ENCODE assay signal across 17 cellular contexts in genomic region chr2:44351088-44351487, GRCh38. TPM values are rescaled to one million over a fixed set of nuclear protein-coding genes. Genes with fewer than 3 reads are reported as not detected.
DNase-seq lines count a peak whose midpoint lies in the region; ATAC-seq and TF ChIP-seq lines count a peak whose summit lies in the region.
"Had no signal": no experiment of that assay in that cellular context is flagged by ENCODE, and none has a peak within 500 bp of the region (broad histone marks: within the 10 kb centered on the region; RNA-seq: fewer than 3 reads in every experiment).

No MANE protein-coding gene starts in this region.

- no peaks in the 10 kb centered on the region for H3K9me3 ChIP-seq in aorta (ENCODE audit: control insufficient read depth, low read length)
- H3K9me3 ChIP-seq: prostate gland, thyroid gland had no signal

- H3K27me3 ChIP-seq in aorta (ENCODE audit: control insufficient read depth in 1 of 2, insufficient read depth in 2 of 2, low read length in 1 of 2) = no peaks in the 10 kb centered on the region
- H3K27me3 ChIP-seq: thyroid gland had no signal

- 8 to 16% methylated on average over 4 of the region's 4 CpGs for WGBS in aorta, 2 donors

- peak; percentile 27 for DNase-seq in M059J (ENCODE audit: low read depth)
- DNase-seq in coronary artery (ENCODE audit: low spot score) = no peak
- DNase-seq in iris pigment epithelial cell (ENCODE audit: low read depth) = peak; percentile 53
- DNase-seq in aorta = peak; percentile 58 to 77
- DNase-seq in activated T-cell treated with anti-CD3 and anti-CD28 coated beads, Interleukin-2, amount 50 U/mL, for 48 hours = no peak
- no peak for DNase-seq in DMS 273 (lab: John Stamatoyannopoulos, UW; ENCODE audit: unreplicated experiment)
- DNase-seq: activated CD4-positive, alpha-beta T cell treated with anti-CD3 and anti-CD28 coated beads for 36 hours; activated T-cell treated with anti-CD3 and anti-CD28 coated beads, Interleukin-2, amount 50 U/mL, for 72 hours; anterior cingulate cortex; CD8-positive, alpha-beta memory T cell; effector CD8-positive, alpha-beta T cell; NCI-H2081 treated with DMSO at 0.1 percent for 48 hours; NCI-H748 treated with DMSO at 0.1 percent for 48 hours; thyroid gland had no signal

- H3K4me3 ChIP-seq in coronary artery (no peak overlapping the region), aorta (ENCODE audit: low read length in 2 of 2) (no peak overlapping the region)
- H3K4me3 ChIP-seq: prostate gland, thyroid gland had no signal

- TF ChIP-seq CTCF in coronary artery (IDR thresholded peaks at IDR 0.05) = no peak

- H3K4me1 ChIP-seq in aorta (ENCODE audit: control insufficient read depth in 1 of 2, insufficient read depth in 2 of 2, low read length in 2 of 2) = peaks cover 7 to 11% of the 10 kb centered on the region in 2 donors
- H3K4me1 ChIP-seq: prostate gland had no signal

- intact Hi-C loops in aorta (cut with DNase I) = no loop called here

- no peaks in the 10 kb centered on the region for H3K36me3 ChIP-seq in aorta (ENCODE audit: control insufficient read depth in 1 of 2, insufficient read depth in 2 of 2, low read length in 1 of 2)
- H3K36me3 ChIP-seq: prostate gland, thyroid gland had no signal

- H3K27ac ChIP-seq in coronary artery (peak overlapping the region; percentile 60 to 68), aorta (ENCODE audit: low read depth in 1 of 2, low read length in 2 of 2) (peak overlapping the region; percentile 57 to 64)
- H3K27ac ChIP-seq: prostate gland, RWPE1 had no signal

- ATAC-seq in aorta (ENCODE audit: low FRiP score) = peak; percentile 35
- ATAC-seq in GM19324 (IDR thresholded peaks at IDR 0.05; ENCODE audit: low FRiP score, unreplicated experiment) = no peak
- ATAC-seq: activated CD4-positive, alpha-beta T cell treated with anti-CD3 and anti-CD28 coated beads for 36 hours; activated T-cell treated with anti-CD3 and anti-CD28 coated beads, Interleukin-2, amount 50 U/mL, for 72 hours had no signal

RNA-seq across cellular contexts. Expression of gene PREPL, which starts 10.2 kb away (rescaled TPM):
- 23.8 and 31.2 TPM in 2 replicates for total RNA-seq in M059J (2014; rRNA removed; shearing (Covaris generic))
- total RNA-seq in aorta = 10 to 100 TPM; 49.8 to 60.3 TPM
- 10 to 100 TPM; 17.2 to 32.4 TPM for polyA plus RNA-seq in aorta

RNA-seq across cellular contexts. Expression of gene CAMKMT, which starts 10.7 kb away (rescaled TPM):
- total RNA-seq in M059J (2014; rRNA removed; shearing (Covaris generic)) = 3.4 and 6.2 TPM in 2 replicates
- total RNA-seq in aorta = 10 to 100 TPM; 14.1 to 15.2 TPM
- 1 to 10 TPM; 3.1 to 9.8 TPM for polyA plus RNA-seq in aorta

Comparison
In these comparisons a context has a peak if more than half of its experiments do, and no peak if none do; other contexts are left out.
1. DNase-seq: peak in M059J (single experiment), iris pigment epithelial cell (single experiment) and aorta (2 of 2); none in coronary artery (single experiment), activated T-cell treated with anti-CD3 and anti-CD28 coated beads, Interleukin-2, amount 50 U/mL, for 48 hours (0 of 2) and DMS 273 (single experiment).